32 cellular contexts compared by ENCODE assay signal in genomic region chr2:51620830-51621229, GRCh38.
DNase-seq lines count a peak whose midpoint lies in the region; ATAC-seq and TF ChIP-seq lines count a peak whose summit lies in the region.
"Had no signal": no experiment of that assay in that cellular context is flagged by ENCODE, and none has a peak within 500 bp of the region (broad histone marks: within the 10 kb centered on the region; RNA-seq: fewer than 3 reads in every experiment).

No MANE protein-coding gene starts in this region.

- TF ChIP-seq CTCF in cardiac fibroblast (IDR thresholded peaks at IDR 0.05; ENCODE audit: low read depth, low read length), result no peak

- no peak overlapping the region for H3K4me3 ChIP-seq in cardiac fibroblast (replicated peaks in 1 of 2; ENCODE audit: low read depth in 2 of 2, low read length in 2 of 2)
- H3K4me3 ChIP-seq: BLaER1 treated with 17β-estradiol and CSF1 and Interleukin-3, amounts not matched to agents 10 nM and 100 nM; GM23248; lung; prostate gland; sigmoid colon; thyroid gland had no signal

- peak; percentile 26 for DNase-seq in HCEC 1CT
- DNase-seq in LHCN-M2 (ENCODE audit: low read depth), result peak; percentile 35
- peak; percentile 0 to 48 for DNase-seq in cardiac fibroblast (ENCODE audit: low read depth in 2 of 2)
- DNase-seq in non-pigmented ciliary epithelial cell (ENCODE audit: low read depth), result peak; percentile 9
- no peak for DNase-seq in CD1c-positive myeloid dendritic cell (ENCODE audit: extremely low spot score)
- DNase-seq: activated CD4-positive, alpha-beta T cell treated with anti-CD3 and anti-CD28 coated beads for 36 hours; activated CD8-positive, alpha-beta memory T cell treated with anti-CD3 and anti-CD28 coated beads, Interleukin-2, amount 50 U/mL, for 48 hours; activated CD8-positive, alpha-beta T cell treated with anti-CD3 and anti-CD28 coated beads for 36 hours; activated naive CD4-positive, alpha-beta T cell treated with anti-CD3 and anti-CD28 coated beads, Interleukin-2, amount 10 ng/mL, durations not matched to agents 7 days and 5 days; amniotic stem cell; central memory CD4-positive, alpha-beta T cell; COR-L47; endodermal cell; GM23248; Karpas-422; naive thymus-derived CD8-positive, alpha-beta T cell; NCI-H146; NCI-H2107; NCI-H446; nucleus accumbens; RPMI8226; sigmoid colon; stimulated activated CD4-positive, alpha-beta T cell treated with anti-CD3 and anti-CD28 coated beads, Interleukin-4, amount 100 ng/mL, for 1 hour; T1000; thyroid gland had no signal

- ATAC-seq in HG03159 (IDR thresholded peaks at IDR 0.05; ENCODE audit: unreplicated experiment), result no peak
- ATAC-seq in GM18868 (IDR thresholded peaks at IDR 0.05; ENCODE audit: unreplicated experiment), result no peak
- ATAC-seq: activated CD4-positive, alpha-beta T cell treated with anti-CD3 and anti-CD28 coated beads for 36 hours; activated CD8-positive, alpha-beta T cell treated with anti-CD3 and anti-CD28 coated beads for 36 hours; esophagus mucosa; foreskin keratinocyte; naive thymus-derived CD8-positive, alpha-beta T cell had no signal
